In genomic region chr1:1001057-1001630, GRCh38 we compare ENCODE assay signal across 6 cellular contexts. TPM values are rescaled to one million over a fixed set of nuclear protein-coding genes. Genes with fewer than 3 reads are reported as not detected.
DNase-seq lines count a peak whose midpoint lies in the region; ATAC-seq, FAIRE-seq and TF ChIP-seq lines count a peak whose summit lies in the region.

No MANE protein-coding gene starts in this region.

- peaks cover 34% of the 10 kb centered on the region for H3K4me1 Mint-ChIP-seq in nephron progenitor cell

- H3K27ac ChIP-seq in GM23248 (peak overlapping the region; percentile 56), K562 (ENCODE audit: extremely low read depth, low read depth, low read length) (peak overlapping the region; percentile 95)

- TF ChIP-seq EP300 in K562 (IDR thresholded peaks at IDR 0.05; ENCODE audit: low read length) = no peak

- H3K4me1 ChIP-seq in GM23248 (ENCODE audit: insufficient read depth) (no peaks in the 10 kb centered on the region; the same call in 1 of the 2 replicates), K562 (replicated peaks in 1 of 2; ENCODE audit: control insufficient read depth in 2 of 2, insufficient read depth in 2 of 2, low read length in 2 of 2) (peaks cover 36 to 93% of the 10 kb centered on the region in 2 experiments)

- no peaks in the 10 kb centered on the region for H3K79me2 ChIP-seq in GM23248 (ENCODE audit: insufficient read depth)
- peaks cover 16% of the 10 kb centered on the region; the same call in 2 of the 3 replicates for H3K79me2 ChIP-seq in K562 (ENCODE audit: control insufficient read depth, insufficient read depth, low read length)

- peak overlapping the region; percentile 60; the same call in 1 of the 2 replicates for H2AFZ ChIP-seq in GM23248
- peak overlapping the region; percentile 89 for H2AFZ ChIP-seq in K562 (ENCODE audit: low read depth, low read length)

- H3K4me2 ChIP-seq in GM23248 (ENCODE audit: unreplicated experiment) = peak overlapping the region; percentile 53
- H3K4me2 ChIP-seq in K562 (ENCODE audit: insufficient read depth, low read length) = peak overlapping the region; percentile 77

- H3K36me3 ChIP-seq in GM23248 (ENCODE audit: low read depth) = no peaks in the 10 kb centered on the region
- no peaks in the 10 kb centered on the region for H3K36me3 ChIP-seq in K562 (ENCODE audit: control insufficient read depth, insufficient read depth, low read length)

- peaks cover 24% of the 10 kb centered on the region for H3K27me3 Mint-ChIP-seq in nephron progenitor cell (ENCODE audit: low read depth, poor library complexity)

- H3K9me3 ChIP-seq in GM23248 (ENCODE audit: low read depth) (no peaks in the 10 kb centered on the region), K562 (replicated peaks; ENCODE audit: control insufficient read depth, insufficient read depth, low read depth, low read length) (no peaks in the 10 kb centered on the region)

- TF ChIP-seq POLR2A in K562 (conservative IDR thresholded peaks at IDR 0.05) = no peak

- TF ChIP-seq CTCF in K562 (IDR thresholded peaks at IDR 0.05 in 2 of 3, conservative IDR thresholded peaks at IDR 0.05 in 1 of 3; ENCODE audit: insufficient read depth in 2 of 3, low read depth in 1 of 3, low read length in 3 of 3) = no peak
- no peak for TF ChIP-seq CTCF in nephron progenitor cell (IDR thresholded peaks at IDR 0.05)

- H3K9ac ChIP-seq in GM23248 = peak overlapping the region; percentile 92
- peak overlapping the region; percentile 86 to 99 for H3K9ac ChIP-seq in K562 (ENCODE audit: insufficient read depth in 1 of 2, low read depth in 2 of 2, low read length in 2 of 2)

- H3F3A ChIP-seq in GM23248 (ENCODE audit: insufficient read depth) = no peaks in the 10 kb centered on the region

- peak overlapping the region; percentile 84 for H3K4me3 Mint-ChIP-seq in nephron progenitor cell

- no peak for TF ChIP-seq RAD21 in K562 (CRISPR knock-in tag; conservative IDR thresholded peaks at IDR 0.05 in 1 of 2, IDR thresholded peaks at IDR 0.05 in 1 of 2)

- H3K9me2 ChIP-seq in GM23248 (ENCODE audit: insufficient read depth) = no peaks in the 10 kb centered on the region

- H3K9me1 ChIP-seq in K562 (ENCODE audit: control insufficient read depth, insufficient read depth, low read length) = no peaks in the 10 kb centered on the region

- 6 to 8% methylated on average over 18 to 36 of the region's 36 CpGs for WGBS in GM23248 (ENCODE audit: low coverage in 1 of 2, low lambda C conversion rate in 2 of 2, missing lambda C conversion rate in 2 of 2), 2 experiments
- 10% methylated on average over 32 of the region's 36 CpGs for WGBS in K562 (ENCODE audit: insufficient coverage, low coverage, missing lambda C conversion rate)

- H3K9me3 Mint-ChIP-seq in nephron progenitor cell = no peaks in the 10 kb centered on the region

- peak; percentile 0; the same call in 2 of the 3 replicates for ATAC-seq in K562
- no peak for ATAC-seq in HG02840 (IDR thresholded peaks at IDR 0.05; ENCODE audit: low FRiP score, unreplicated experiment)
- ATAC-seq in HG03045 (IDR thresholded peaks at IDR 0.05; ENCODE audit: unreplicated experiment) = no peak

- no peak for DNase-seq in GM23248
- peak; percentile 38 to 58 (median 44) for DNase-seq in K562 (ENCODE audit: extremely low read depth in 1 of 4, low spot score in 3 of 4)
- DNase-seq in nephron progenitor cell = no peak
- DNase-seq in H4 (ENCODE audit: low spot score) = no peak

- BruUV-seq in K562 (replicated peaks; lab: Mats Ljungman, UMichigan) = no TSS peak

- CTCF ChIA-PET in K562 (lab: Yijun Ruan, JAX; ENCODE audit: low intra/inter-chr PET ratio) = interaction anchor here (0.7 to 1.5 kb wide), 2 partner anchors 16 to 297 kb away, joined by 3 to 9 read pairs; no protein-coding TSS in a partner anchor

- no peaks in the 10 kb centered on the region for H3K36me3 Mint-ChIP-seq in nephron progenitor cell (ENCODE audit: low read depth)

- H4K20me1 ChIP-seq in GM23248 (ENCODE audit: insufficient read depth) (no peaks in the 10 kb centered on the region), K562 (replicated peaks; ENCODE audit: control insufficient read depth, insufficient read depth, low read length) (peaks cover 10% of the 10 kb centered on the region; the same call in 1 of the 2 replicates)

- H3K4me3 ChIP-seq in GM23248 (peak overlapping the region; percentile 71), K562 (peak overlapping the region; percentile 52)

- H3K27me3 ChIP-seq in GM23248 (replicated peaks; ENCODE audit: insufficient read depth) = peaks cover 2% of the 10 kb centered on the region; the same call in 1 of the 2 replicates
- no peaks in the 10 kb centered on the region for H3K27me3 ChIP-seq in K562 (ENCODE audit: control insufficient read depth in 2 of 2, insufficient read depth in 2 of 2, low read length in 2 of 2)

- FAIRE-seq in K562 (lab: Jason Lieb, UNC) = no peak

- H3K27ac Mint-ChIP-seq in nephron progenitor cell = peak overlapping the region; percentile 95

- POLR2A ChIA-PET in K562 (lab: Yijun Ruan, JAX) = interaction anchor here (0.6 to 2.3 kb wide), 7 partner anchors 12 to 374 kb away, joined by 3 to 16 read pairs (median 4); partner anchors contain the start of genes AURKAIP1, ISG15 and KLHL17

- in situ Hi-C loops in GM23248 (cut with MboI) = no loop called here
- in situ Hi-C loops in K562 (cut with MboI) = no loop called here

- intact Hi-C loops in K562 (cut with micrococcal nuclease) = loop anchor here (5.0 kb wide), 1 partner anchor 61 kb away; no protein-coding TSS in a partner anchor

RNA-seq across cellular contexts. Expression of gene HES4, which starts 1.2 kb away (rescaled TPM):
- total RNA-seq in GM23248 (2014; rRNA removed; shearing (Covaris generic)) = 3.1 and 7.6 TPM in 2 replicates
- polyA plus RNA-seq in GM23248 (2016; fragmentation: Nextera tagmentation; extraction: Ambion mirVana) = 3.7 and 4.1 TPM in 2 replicates
- total RNA-seq in K562 (2011; cell fraction: chromatin; rRNA removed; ENCODE audit: low replicate concordance) = 5.7 and 23.9 TPM in 2 replicates
- total RNA-seq in K562 (2011; cell fraction: nucleolus; rRNA removed) = 54.5 and 57.7 TPM in 2 replicates
- 14.9 and 19.0 TPM in 2 replicates for total RNA-seq in K562 (2011; cell fraction: nucleoplasm; rRNA removed)
- total RNA-seq in K562 (2014; rRNA removed) = 41.4 and 49.2 TPM in 2 replicates
- 0.25 TPM in 1 of 2 replicates, not detected in the other for total RNA-seq in K562 (2014; rRNA removed; fragmentation: Illumina TruSeq; extraction: Trizol)
- total RNA-seq in K562 (2015; rRNA removed; fragmentation: Illumina TruSeq; extraction: Trizol) = 1.9 TPM in 2 replicates
- 40.5 and 44.3 TPM in 2 replicates for total RNA-seq in K562 (2021)
- polyA plus RNA-seq in K562 (2011; rRNA removed) = 5.3 and 10.4 TPM in 2 replicates
- 18.6 and 66.9 TPM in 2 replicates for polyA plus RNA-seq in K562 (2011; cell fraction: cytosol; rRNA removed)
- polyA plus RNA-seq in K562 (2011; cell fraction: nucleus; rRNA removed) = 86.7 and 173 TPM in 2 replicates
- polyA plus RNA-seq in K562 (2012) = 8.3 and 15.7 TPM in 2 replicates
- polyA plus RNA-seq in K562 (2014; fragmentation: Illumina TruSeq; extraction: Trizol) = 0.21 and 0.61 TPM in 2 replicates
- not detected for polyA plus RNA-seq in K562 (2014; fragmentation: Nextera tagmentation; extraction: Ambion mirVana)
- 33.7 and 43.7 TPM in 2 replicates for polyA plus RNA-seq in K562 (2014; rRNA removed)
- 0.21 TPM in 1 of 2 replicates, not detected in the other for polyA minus RNA-seq in K562 (2011; rRNA and poly(A)+ RNA removed)
- 3.6 and 11.6 TPM in 2 replicates for polyA minus RNA-seq in K562 (2011; cell fraction: cytosol; rRNA and poly(A)+ RNA removed)
- polyA minus RNA-seq in K562 (2011; cell fraction: nucleus; rRNA and poly(A)+ RNA removed) = 7.2 and 11.6 TPM in 2 replicates
- total RNA-seq in H4 (2014; rRNA removed; shearing (Covaris generic)) = 3.6 and 17.7 TPM in 2 replicates

RNA-seq across cellular contexts. Expression of gene ISG15, which starts 12.2 kb away (rescaled TPM):
- total RNA-seq in GM23248 (2014; rRNA removed; shearing (Covaris generic)) = 41.2 and 49.1 TPM in 2 replicates
- polyA plus RNA-seq in GM23248 (2016; fragmentation: Nextera tagmentation; extraction: Ambion mirVana) (77.0 and 85.7 TPM in 2 replicates), K562 (2011; rRNA removed) (14.5 and 15.7 TPM in 2 replicates), K562 (2014; fragmentation: Illumina TruSeq; extraction: Trizol) (2.6 and 12.8 TPM in 2 replicates), K562 (2014; fragmentation: Nextera tagmentation; extraction: Ambion mirVana) (10 to 100 TPM in 1 of 2 experiments, 1 to 10 TPM in 1; 7.2 to 12.2 TPM), K562 (2014; rRNA removed) (50.8 and 56.1 TPM in 2 replicates)
- 2.7 and 7.4 TPM in 2 replicates for total RNA-seq in K562 (2011; cell fraction: chromatin; rRNA removed; ENCODE audit: low replicate concordance)
- total RNA-seq in K562 (2011; cell fraction: nucleolus; rRNA removed) = 13.3 and 15.0 TPM in 2 replicates
- 6.9 and 9.5 TPM in 2 replicates for total RNA-seq in K562 (2011; cell fraction: nucleoplasm; rRNA removed)
- total RNA-seq in K562 (2014; rRNA removed) (58.3 and 70.7 TPM in 2 replicates), K562 (2014; rRNA removed; fragmentation: Illumina TruSeq; extraction: Trizol) (0.40 and 0.54 TPM in 2 replicates), K562 (2015; rRNA removed; fragmentation: Illumina TruSeq; extraction: Trizol) (10.8 and 11.6 TPM in 2 replicates), K562 (2021) (31.1 and 32.5 TPM in 2 replicates)
- 26.4 and 90.5 TPM in 2 replicates for polyA plus RNA-seq in K562 (2011; cell fraction: cytosol; rRNA removed)
- polyA plus RNA-seq in K562 (2011; cell fraction: nucleus; rRNA removed) = 11.7 and 19.4 TPM in 2 replicates
- 26.7 and 43.1 TPM in 2 replicates for polyA plus RNA-seq in K562 (2012)
- 1.9 and 3.6 TPM in 2 replicates for polyA minus RNA-seq in K562 (2011; rRNA and poly(A)+ RNA removed)
- polyA minus RNA-seq in K562 (2011; cell fraction: cytosol; rRNA and poly(A)+ RNA removed) = 6.9 and 7.5 TPM in 2 replicates
- polyA minus RNA-seq in K562 (2011; cell fraction: nucleus; rRNA and poly(A)+ RNA removed) = 1.9 and 5.0 TPM in 2 replicates
- total RNA-seq in H4 (2014; rRNA removed; shearing (Covaris generic)) = 353 and 452 TPM in 2 replicates

RNA-seq across cellular contexts. Expression of gene AGRN, which starts 18.8 kb away (rescaled TPM):
- 43.2 and 55.1 TPM in 2 replicates for total RNA-seq in GM23248 (2014; rRNA removed; shearing (Covaris generic))
- polyA plus RNA-seq in GM23248 (2016; fragmentation: Nextera tagmentation; extraction: Ambion mirVana) (1.4 and 1.8 TPM in 2 replicates), K562 (2011; rRNA removed) (18.1 and 39.0 TPM in 2 replicates), K562 (2014; fragmentation: Illumina TruSeq; extraction: Trizol) (19.2 and 34.8 TPM in 2 replicates), K562 (2014; fragmentation: Nextera tagmentation; extraction: Ambion mirVana) (under 1 TPM; 0.04 to 0.06 TPM), K562 (2014; rRNA removed) (49.3 and 67.7 TPM in 2 replicates)
- total RNA-seq in K562 (2011; cell fraction: chromatin; rRNA removed; ENCODE audit: low replicate concordance) = 268 and 576 TPM in 2 replicates
- total RNA-seq in K562 (2011; cell fraction: nucleolus; rRNA removed) = 387 and 414 TPM in 2 replicates
- total RNA-seq in K562 (2011; cell fraction: nucleoplasm; rRNA removed) = 326 and 377 TPM in 2 replicates
- total RNA-seq in K562 (2014; rRNA removed) (29.5 and 37.2 TPM in 2 replicates), K562 (2014; rRNA removed; fragmentation: Illumina TruSeq; extraction: Trizol) (4.5 and 4.9 TPM in 2 replicates), K562 (2015; rRNA removed; fragmentation: Illumina TruSeq; extraction: Trizol) (12.0 and 13.2 TPM in 2 replicates), K562 (2021) (89.7 and 111 TPM in 2 replicates)
- 28.0 and 43.3 TPM in 2 replicates for polyA plus RNA-seq in K562 (2011; cell fraction: cytosol; rRNA removed)
- 483 and 499 TPM in 2 replicates for polyA plus RNA-seq in K562 (2011; cell fraction: nucleus; rRNA removed)
- polyA plus RNA-seq in K562 (2012) = 66.2 and 73.2 TPM in 2 replicates
- 12.6 and 21.4 TPM in 2 replicates for polyA minus RNA-seq in K562 (2011; rRNA and poly(A)+ RNA removed)
- polyA minus RNA-seq in K562 (2011; cell fraction: cytosol; rRNA and poly(A)+ RNA removed) = 33.4 and 47.6 TPM in 2 replicates
- 68.5 and 80.0 TPM in 2 replicates for polyA minus RNA-seq in K562 (2011; cell fraction: nucleus; rRNA and poly(A)+ RNA removed)
- total RNA-seq in H4 (2014; rRNA removed; shearing (Covaris generic)) = 37.0 and 52.1 TPM in 2 replicates

RNA-seq across cellular contexts. Expression of gene PERM1, which starts 19.3 kb away (rescaled TPM):
- total RNA-seq in GM23248 (2014; rRNA removed; shearing (Covaris generic)) = not detected in 2 replicates
- 0.45 and 0.61 TPM in 2 replicates for polyA plus RNA-seq in GM23248 (2016; fragmentation: Nextera tagmentation; extraction: Ambion mirVana)
- 0.30 and 1.0 TPM in 2 replicates for total RNA-seq in K562 (2011; cell fraction: chromatin; rRNA removed; ENCODE audit: low replicate concordance)
- 0.39 and 0.67 TPM in 2 replicates for total RNA-seq in K562 (2011; cell fraction: nucleolus; rRNA removed)
- total RNA-seq in K562 (2011; cell fraction: nucleoplasm; rRNA removed) = 0.23 and 0.29 TPM in 2 replicates
- not detected in 2 replicates for total RNA-seq in K562 (2014; rRNA removed)
- not detected in 2 replicates for total RNA-seq in K562 (2014; rRNA removed; fragmentation: Illumina TruSeq; extraction: Trizol)
- total RNA-seq in K562 (2015; rRNA removed; fragmentation: Illumina TruSeq; extraction: Trizol) = not detected in 2 replicates
- not detected in 2 replicates for total RNA-seq in K562 (2021)
- polyA plus RNA-seq in K562 (2011; rRNA removed) = 0.04 TPM in 1 of 2 replicates, not detected in the other
- 0.06 TPM in 1 of 2 replicates, not detected in the other for polyA plus RNA-seq in K562 (2011; cell fraction: cytosol; rRNA removed)
- polyA plus RNA-seq in K562 (2011; cell fraction: nucleus; rRNA removed) = 0.18 and 0.25 TPM in 2 replicates
- 0.46 and 0.48 TPM in 2 replicates for polyA plus RNA-seq in K562 (2012)
- polyA plus RNA-seq in K562 (2014; fragmentation: Illumina TruSeq; extraction: Trizol) = not detected in 2 replicates
- not detected for polyA plus RNA-seq in K562 (2014; fragmentation: Nextera tagmentation; extraction: Ambion mirVana)
- polyA plus RNA-seq in K562 (2014; rRNA removed) = not detected in 2 replicates
- polyA minus RNA-seq in K562 (2011; rRNA and poly(A)+ RNA removed) = not detected in 2 replicates
- polyA minus RNA-seq in K562 (2011; cell fraction: cytosol; rRNA and poly(A)+ RNA removed) = not detected in 2 replicates
- 0.33 TPM in 1 of 2 replicates, not detected in the other for polyA minus RNA-seq in K562 (2011; cell fraction: nucleus; rRNA and poly(A)+ RNA removed)
- 0.19 TPM in 1 of 2 replicates, not detected in the other for total RNA-seq in H4 (2014; rRNA removed; shearing (Covaris generic))

RNA-seq across cellular contexts. Expression of gene PLEKHN1, which starts 34.9 kb away (rescaled TPM):
- total RNA-seq in GM23248 (2014; rRNA removed; shearing (Covaris generic)) = 1.4 and 2.1 TPM in 2 replicates
- polyA plus RNA-seq in GM23248 (2016; fragmentation: Nextera tagmentation; extraction: Ambion mirVana) (1.7 and 2.5 TPM in 2 replicates), K562 (2011; rRNA removed) (0.13 and 0.34 TPM in 2 replicates), K562 (2014; fragmentation: Illumina TruSeq; extraction: Trizol) (0.13 and 0.69 TPM in 2 replicates), K562 (2014; fragmentation: Nextera tagmentation; extraction: Ambion mirVana) (not detected), K562 (2014; rRNA removed) (0.52 and 0.80 TPM in 2 replicates)
- total RNA-seq in K562 (2011; cell fraction: chromatin; rRNA removed; ENCODE audit: low replicate concordance) = 0.99 and 3.5 TPM in 2 replicates
- total RNA-seq in K562 (2011; cell fraction: nucleolus; rRNA removed) = 1.2 and 2.6 TPM in 2 replicates
- 0.88 and 1.6 TPM in 2 replicates for total RNA-seq in K562 (2011; cell fraction: nucleoplasm; rRNA removed)
- total RNA-seq in K562 (2014; rRNA removed) (0.09 and 0.69 TPM in 2 replicates), K562 (2014; rRNA removed; fragmentation: Illumina TruSeq; extraction: Trizol) (0.07 TPM in 1 of 2 replicates, not detected in the other), K562 (2015; rRNA removed; fragmentation: Illumina TruSeq; extraction: Trizol) (0.11 and 0.18 TPM in 2 replicates), K562 (2021) (1.2 and 1.5 TPM in 2 replicates)
- polyA plus RNA-seq in K562 (2011; cell fraction: cytosol; rRNA removed) = 0.12 and 0.37 TPM in 2 replicates
- polyA plus RNA-seq in K562 (2011; cell fraction: nucleus; rRNA removed) = 2.6 and 3.6 TPM in 2 replicates
- polyA plus RNA-seq in K562 (2012) = 0.47 and 1.4 TPM in 2 replicates
- not detected in 2 replicates for polyA minus RNA-seq in K562 (2011; rRNA and poly(A)+ RNA removed)
- 0.55 TPM in 1 of 2 replicates, not detected in the other for polyA minus RNA-seq in K562 (2011; cell fraction: cytosol; rRNA and poly(A)+ RNA removed)
- 1.3 and 1.8 TPM in 2 replicates for polyA minus RNA-seq in K562 (2011; cell fraction: nucleus; rRNA and poly(A)+ RNA removed)
- 0.08 and 1.2 TPM in 2 replicates for total RNA-seq in H4 (2014; rRNA removed; shearing (Covaris generic))

Comparison
In these comparisons a context has a peak if more than half of its experiments do, and no peak if none do; other contexts are left out.
1. DNase-seq: peak in K562 (4 of 4); none in GM23248 (single experiment), nephron progenitor cell (single experiment) and H4 (single experiment).